Comparison of ENCODE assay signal across 16 cellular contexts in the genomic region with DNA sequence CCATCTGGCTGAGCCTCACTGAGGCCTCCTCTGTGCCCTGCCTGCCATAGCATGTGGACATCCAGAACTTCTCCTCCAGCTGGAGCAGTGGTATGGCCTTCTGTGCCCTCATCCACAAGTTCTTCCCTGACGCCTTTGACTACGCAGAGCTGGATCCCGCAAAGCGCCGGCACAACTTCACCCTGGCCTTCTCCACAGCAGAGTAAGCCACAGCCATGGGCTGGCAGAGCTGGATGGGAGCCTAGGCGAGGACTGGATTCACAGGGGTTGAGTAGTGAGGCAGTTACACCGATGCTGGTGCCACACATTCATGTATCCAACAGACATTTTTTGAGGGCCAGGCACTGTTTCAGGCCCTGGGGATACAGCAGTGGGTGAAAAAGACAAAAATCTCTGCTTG. TPM values are rescaled to one million over a fixed set of nuclear protein-coding genes. Genes with fewer than 3 reads are reported as not detected.
A peak's percentile ranks its signal among the peaks of the same experiment; 100 is the strongest.
DNase-seq lines count a peak whose midpoint lies in the region; ATAC-seq and TF ChIP-seq lines count a peak whose summit lies in the region.
"Had no signal": no experiment of that assay in that cellular context is flagged by ENCODE, and none has a peak within 500 bp of the region (broad histone marks: within the 10 kb centered on the region; RNA-seq: fewer than 3 reads in every experiment).

No MANE protein-coding gene starts in this region.

- H3K9me2 ChIP-seq in MM.1S (replicated peaks; ENCODE audit: insufficient read depth, low read length): no peaks in the 10 kb centered on the region

- H3K4me1 Mint-ChIP-seq in CD8-positive, alpha-beta T cell (ENCODE audit: low read depth): peaks cover 6% of the 10 kb centered on the region
- H3K4me1 Mint-ChIP-seq in activated CD4-positive, alpha-beta memory T cell treated with anti-CD3 and anti-CD28 coated beads for 36 hours (ENCODE audit: low read depth): peaks cover 4% of the 10 kb centered on the region

- H3K79me2 ChIP-seq in MM.1S (ENCODE audit: low read length): no peaks in the 10 kb centered on the region

- DNase-seq in CD8-positive, alpha-beta T cell: no peak
- DNase-seq in MM.1S (no peak), iPS-NIHi11 (ENCODE audit: low spot score) (peak; percentile 1), MV-4-11 (lab: John Stamatoyannopoulos, UW) (no peak)
- DNase-seq in activated CD4-positive, alpha-beta memory T cell treated with anti-CD3 and anti-CD28 coated beads for 36 hours: no peak
- DNase-seq: CD4-positive, CD25-positive, alpha-beta regulatory T cell; COR-L47; DMS79; GOT3; NCI-H1105; NCI-H2029; NCI-H748 treated with DMSO at 0.1 percent for 48 hours had no signal

- TF ChIP-seq CTCF in CD8-positive, alpha-beta T cell (IDR thresholded peaks at IDR 0.05): no peak
- no peak for TF ChIP-seq CTCF in MM.1S (IDR thresholded peaks at IDR 0.05; ENCODE audit: low read length)

- peak overlapping the region; percentile 41 for H3K27ac Mint-ChIP-seq in CD8-positive, alpha-beta T cell
- no peak overlapping the region for H3K27ac Mint-ChIP-seq in activated CD4-positive, alpha-beta memory T cell treated with anti-CD3 and anti-CD28 coated beads for 36 hours

- H4K20me1 ChIP-seq in MM.1S (ENCODE audit: insufficient read depth, low read length): no peaks in the 10 kb centered on the region

- POLR2A ChIA-PET in CD8-positive, alpha-beta T cell (lab: Charles Lee): no interaction called here
- POLR2A ChIA-PET in activated CD4-positive, alpha-beta memory T cell treated with anti-CD3 and anti-CD28 coated beads for 36 hours (lab: Charles Lee): no interaction called here

- no peak overlapping the region for H3K27ac ChIP-seq in CD8-positive, alpha-beta T cell (ENCODE audit: low read depth, low read length)
- peak overlapping the region; percentile 94; the same call in 1 of the 2 replicates for H3K27ac ChIP-seq in MM.1S (ENCODE audit: low read length)

- no peak overlapping the region for H2AFZ ChIP-seq in MM.1S (ENCODE audit: low read length)

- no peaks in the 10 kb centered on the region for H3K9me3 Mint-ChIP-seq in CD8-positive, alpha-beta T cell
- H3K9me3 Mint-ChIP-seq in activated CD4-positive, alpha-beta memory T cell treated with anti-CD3 and anti-CD28 coated beads for 36 hours: no peaks in the 10 kb centered on the region
- H3K9me3 Mint-ChIP-seq: CD4-positive, CD25-positive, alpha-beta regulatory T cell had no signal

- H3K36me3 ChIP-seq in CD8-positive, alpha-beta T cell (ENCODE audit: insufficient read depth, low read length): peaks cover 20% of the 10 kb centered on the region
- no peaks in the 10 kb centered on the region for H3K36me3 ChIP-seq in MM.1S (replicated peaks; ENCODE audit: insufficient read depth, low read length)
- H3K36me3 ChIP-seq: MG63 had no signal

- no peak overlapping the region for H3K4me3 ChIP-seq in CD8-positive, alpha-beta T cell (ENCODE audit: low read depth, low read length)
- no peak overlapping the region for H3K4me3 ChIP-seq in MM.1S (ENCODE audit: low read length)
- H3K4me3 ChIP-seq: K562, MG63 had no signal

- CTCF ChIA-PET in CD8-positive, alpha-beta T cell (lab: Charles Lee): interaction anchor here (1.4 kb wide), 1 partner anchor 19 kb away, joined by 5 read pairs; no protein-coding TSS in a partner anchor
- CTCF ChIA-PET in activated CD4-positive, alpha-beta memory T cell treated with anti-CD3 and anti-CD28 coated beads for 36 hours (lab: Charles Lee): interaction anchor here (0.9 to 2.9 kb wide), 7 partner anchors 13 to 97 kb away, joined by 3 to 12 read pairs (median 5); a partner anchor contains a TSS

- intact Hi-C loops in CD8-positive, alpha-beta T cell (cut with DNase I, micrococcal nuclease): no loop called here
- intact Hi-C loops in activated CD4-positive, alpha-beta memory T cell treated with anti-CD3 and anti-CD28 coated beads for 36 hours (cut with micrococcal nuclease): no loop called here

- no peaks in the 10 kb centered on the region for H3K27me3 ChIP-seq in CD8-positive, alpha-beta T cell (ENCODE audit: insufficient read depth, low read length)
- no peaks in the 10 kb centered on the region for H3K27me3 ChIP-seq in MM.1S (replicated peaks; ENCODE audit: insufficient read depth, low read length)
- H3K27me3 ChIP-seq: MG63 had no signal

- H3K4me2 ChIP-seq in MM.1S (ENCODE audit: low read depth, low read length): no peak overlapping the region

- peaks cover 23% of the 10 kb centered on the region for H3F3A ChIP-seq in MM.1S (ENCODE audit: insufficient read depth, low read length)

- H3K9ac ChIP-seq in MM.1S (ENCODE audit: low read length): no peak overlapping the region

- H3K4me1 ChIP-seq in CD8-positive, alpha-beta T cell (ENCODE audit: insufficient read depth, low read length): no peaks in the 10 kb centered on the region
- peaks cover 15% of the 10 kb centered on the region for H3K4me1 ChIP-seq in MM.1S (ENCODE audit: low read length)

- H3K4me3 Mint-ChIP-seq in CD8-positive, alpha-beta T cell: no peak overlapping the region
- no peak overlapping the region for H3K4me3 Mint-ChIP-seq in activated CD4-positive, alpha-beta memory T cell treated with anti-CD3 and anti-CD28 coated beads for 36 hours
- H3K4me3 Mint-ChIP-seq: CD4-positive, CD25-positive, alpha-beta regulatory T cell had no signal

- H3K36me3 Mint-ChIP-seq in CD8-positive, alpha-beta T cell: peaks cover 35% of the 10 kb centered on the region
- H3K36me3 Mint-ChIP-seq in activated CD4-positive, alpha-beta memory T cell treated with anti-CD3 and anti-CD28 coated beads for 36 hours: peaks cover 21% of the 10 kb centered on the region

- ATAC-seq in CD8-positive, alpha-beta T cell: no peak

- H3K27me3 Mint-ChIP-seq in CD8-positive, alpha-beta T cell (ENCODE audit: low read depth): no peaks in the 10 kb centered on the region
- H3K27me3 Mint-ChIP-seq in activated CD4-positive, alpha-beta memory T cell treated with anti-CD3 and anti-CD28 coated beads for 36 hours: no peaks in the 10 kb centered on the region
- H3K27me3 Mint-ChIP-seq: CD4-positive, CD25-positive, alpha-beta regulatory T cell had no signal

- no peaks in the 10 kb centered on the region for H3K9me3 ChIP-seq in CD8-positive, alpha-beta T cell (ENCODE audit: low read length)
- no peaks in the 10 kb centered on the region for H3K9me3 ChIP-seq in MM.1S (replicated peaks; ENCODE audit: insufficient read depth, low read length)
- H3K9me3 ChIP-seq: MG63 had no signal

RNA-seq across cellular contexts. Expression of a gene that starts 9.1 kb away (rescaled TPM):
- not detected for total RNA-seq in CD8-positive, alpha-beta T cell
- total RNA-seq in activated CD4-positive, alpha-beta memory T cell treated with anti-CD3 and anti-CD28 coated beads for 36 hours: not detected
- total RNA-seq: A673; CD4-positive, CD25-positive, alpha-beta regulatory T cell; K562; LHCN-M2 had no signal

RNA-seq across cellular contexts. Expression of a gene that starts 15.9 kb away (rescaled TPM):
- total RNA-seq in CD8-positive, alpha-beta T cell: 10 to 100 TPM; 16.4 to 18.9 TPM
- total RNA-seq in activated CD4-positive, alpha-beta memory T cell treated with anti-CD3 and anti-CD28 coated beads for 36 hours: 100 to 1,000 TPM; 131 to 134 TPM

RNA-seq across cellular contexts. Expression of a gene that starts 21.0 kb away (rescaled TPM):
- total RNA-seq in CD8-positive, alpha-beta T cell: 10 to 100 TPM; 44.4 to 47.2 TPM
- 100 to 1,000 TPM; 152 to 162 TPM for total RNA-seq in activated CD4-positive, alpha-beta memory T cell treated with anti-CD3 and anti-CD28 coated beads for 36 hours

RNA-seq across cellular contexts. Expression of a gene that starts 30.9 kb away (rescaled TPM):
- 1 to 10 TPM; 4.4 to 7.5 TPM for total RNA-seq in CD8-positive, alpha-beta T cell
- total RNA-seq in activated CD4-positive, alpha-beta memory T cell treated with anti-CD3 and anti-CD28 coated beads for 36 hours: 10 to 100 TPM; 23.1 to 23.3 TPM

RNA-seq across cellular contexts. Expression of a gene that starts 51.0 kb away (rescaled TPM):
- not detected for total RNA-seq in CD8-positive, alpha-beta T cell
- total RNA-seq in activated CD4-positive, alpha-beta memory T cell treated with anti-CD3 and anti-CD28 coated beads for 36 hours: under 1 TPM in 1 of 2 experiments, not detected in 1; 0.43 TPM

Comparison
In these comparisons a context has a peak if more than half of its experiments do, and no peak if none do; other contexts are left out.
1. RNA of a gene that starts 15.9 kb away (total RNA-seq): 131 to 134 TPM in activated CD4-positive, alpha-beta memory T cell treated with anti-CD3 and anti-CD28 coated beads for 36 hours; 16.4 to 18.9 TPM in CD8-positive, alpha-beta T cell; every median in the first group is over 4 times any median in the second.